1 cellular context compared by ENCODE assay signal in the genomic region with DNA sequence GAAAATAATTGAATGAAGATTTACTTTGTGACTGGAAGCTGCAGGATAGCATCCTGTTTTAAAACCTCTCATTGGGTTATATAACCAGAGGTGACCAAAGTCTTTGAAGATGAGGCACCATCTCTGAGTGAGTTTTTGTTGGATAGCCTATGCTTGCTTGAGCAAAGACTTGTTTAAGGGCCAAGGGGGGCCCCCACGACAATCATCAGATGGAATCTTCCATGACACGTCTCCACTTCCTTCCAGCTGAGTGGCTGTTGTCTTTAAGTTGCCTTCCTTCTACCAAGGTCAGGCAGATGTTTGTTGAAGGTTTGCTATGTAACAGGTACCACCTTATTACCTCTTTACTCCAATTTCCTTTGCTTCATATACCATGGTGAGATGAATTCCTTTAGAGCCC.
TF ChIP-seq lines count a peak whose summit lies in the region.

No MANE protein-coding gene starts in this region.

TF ChIP-seq in K562, 482 proteins besides CTCF, POLR2A, EP300 and RAD21 (continued from another document):
- no peak for TF ChIP-seq GMEB1 (CRISPR knock-in tag; IDR thresholded peaks at IDR 0.05)
- no peak for TF ChIP-seq ZNF212 (CRISPR knock-in tag; IDR thresholded peaks at IDR 0.05)
- TF ChIP-seq, protein P1, sequence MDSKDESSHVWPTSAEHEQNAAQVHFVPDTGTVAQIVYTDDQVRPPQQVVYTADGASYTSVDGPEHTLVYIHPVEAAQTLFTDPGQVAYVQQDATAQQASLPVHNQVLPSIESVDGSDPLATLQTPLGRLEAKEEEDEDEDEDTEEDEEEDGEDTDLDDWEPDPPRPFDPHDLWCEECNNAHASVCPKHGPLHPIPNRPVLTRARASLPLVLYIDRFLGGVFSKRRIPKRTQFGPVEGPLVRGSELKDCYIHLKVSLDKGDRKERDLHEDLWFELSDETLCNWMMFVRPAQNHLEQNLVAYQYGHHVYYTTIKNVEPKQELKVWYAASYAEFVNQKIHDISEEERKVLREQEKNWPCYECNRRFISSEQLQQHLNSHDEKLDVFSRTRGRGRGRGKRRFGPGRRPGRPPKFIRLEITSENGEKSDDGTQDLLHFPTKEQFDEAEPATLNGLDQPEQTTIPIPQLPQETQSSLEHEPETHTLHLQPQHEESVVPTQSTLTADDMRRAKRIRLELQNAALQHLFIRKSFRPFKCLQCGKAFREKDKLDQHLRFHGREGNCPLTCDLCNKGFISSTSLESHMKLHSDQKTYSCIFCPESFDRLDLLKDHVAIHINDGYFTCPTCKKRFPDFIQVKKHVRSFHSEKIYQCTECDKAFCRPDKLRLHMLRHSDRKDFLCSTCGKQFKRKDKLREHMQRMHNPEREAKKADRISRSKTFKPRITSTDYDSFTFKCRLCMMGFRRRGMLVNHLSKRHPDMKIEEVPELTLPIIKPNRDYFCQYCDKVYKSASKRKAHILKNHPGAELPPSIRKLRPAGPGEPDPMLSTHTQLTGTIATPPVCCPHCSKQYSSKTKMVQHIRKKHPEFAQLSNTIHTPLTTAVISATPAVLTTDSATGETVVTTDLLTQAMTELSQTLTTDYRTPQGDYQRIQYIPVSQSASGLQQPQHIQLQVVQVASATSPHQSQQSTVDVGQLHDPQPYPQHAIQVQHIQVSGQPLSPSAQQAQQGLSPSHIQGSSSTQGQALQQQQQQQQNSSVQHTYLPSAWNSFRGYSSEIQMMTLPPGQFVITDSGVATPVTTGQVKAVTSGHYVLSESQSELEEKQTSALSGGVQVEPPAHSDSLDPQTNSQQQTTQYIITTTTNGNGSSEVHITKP (IDR thresholded peaks at IDR 0.05; ENCODE audit: partially characterized antibody): peak; percentile 96
- no peak for TF ChIP-seq MCM2 (IDR thresholded peaks at IDR 0.05; ENCODE audit: low read depth)
- peak; percentile 31; the same call in 1 of the 2 replicates for TF ChIP-seq CREM (IDR thresholded peaks at IDR 0.05; ENCODE audit: low read depth)
- no peak for TF ChIP-seq ZNF511 (CRISPR knock-in tag; IDR thresholded peaks at IDR 0.05)
- TF ChIP-seq E2F3 (CRISPR knock-in tag; IDR thresholded peaks at IDR 0.05): no peak
- TF ChIP-seq FOXK2 (conservative IDR thresholded peaks at IDR 0.05 in 1 of 2, IDR thresholded peaks at IDR 0.05 in 1 of 2; ENCODE audit: low read depth in 2 of 2): peak in 1 of 2 experiments; percentile 54; a peak in 1 of 4 replicates
- TF ChIP-seq JUND (IDR thresholded peaks at IDR 0.05; ENCODE audit: borderline replicate concordance, low read depth, low read length): peak; percentile 34; the same call in 1 of the 2 replicates
- no peak for TF ChIP-seq JUND (tag; IDR thresholded peaks at IDR 0.05; ENCODE audit: borderline replicate concordance, low read depth, low read length)
- TF ChIP-seq TCF7L2 (IDR thresholded peaks at IDR 0.05; ENCODE audit: low read depth, low read length): peak; percentile 52; the same call in 1 of the 2 replicates
- no peak for TF ChIP-seq ZBTB33 (CRISPR knock-in tag; IDR thresholded peaks at IDR 0.05)
- TF ChIP-seq ATF7 (IDR thresholded peaks at IDR 0.05): peak; percentile 42; the same call in 1 of the 2 replicates
- TF ChIP-seq RNF2 (IDR thresholded peaks at IDR 0.05): no peak
- no peak for TF ChIP-seq RBM34 (IDR thresholded peaks at IDR 0.05; ENCODE audit: borderline replicate concordance, insufficient read depth, low read length)
- no peak for TF ChIP-seq NFE2 (IDR thresholded peaks at IDR 0.05; ENCODE audit: low read depth)
- no peak for TF ChIP-seq RFX1 (IDR thresholded peaks at IDR 0.05)
- TF ChIP-seq ZNF76 (CRISPR knock-in tag; IDR thresholded peaks at IDR 0.05; ENCODE audit: borderline replicate concordance): no peak
